ENCODE assay signal across 22 cellular contexts in genomic region chr6:110858562-110859214, GRCh38. TPM values are rescaled to one million over a fixed set of nuclear protein-coding genes. Genes with fewer than 3 reads are reported as not detected.
DNase-seq lines count a peak whose midpoint lies in the region; ATAC-seq and TF ChIP-seq lines count a peak whose summit lies in the region.
"Had no signal": no experiment of that assay in that cellular context is flagged by ENCODE, and none has a peak within 500 bp of the region (broad histone marks: within the 10 kb centered on the region; RNA-seq: fewer than 3 reads in every experiment).

No MANE protein-coding gene starts in this region.

- H3K4me1 Mint-ChIP-seq in T-helper 2 cell treated with Interferon-gamma antibody and Interleukin-4, amounts not matched to agents 5 μg/mL and 100 μg/mL, for 36 hours (ENCODE audit: low read depth), result peaks cover 4% of the 10 kb centered on the region
- H3K4me1 Mint-ChIP-seq: mesothelial cell of epicardium had no signal

- peak overlapping the region; percentile 60 for H3K27ac Mint-ChIP-seq in T-helper 2 cell treated with Interferon-gamma antibody and Interleukin-4, amounts not matched to agents 5 μg/mL and 100 μg/mL, for 36 hours
- H3K27ac Mint-ChIP-seq: mesothelial cell of epicardium had no signal

- H3K27ac ChIP-seq in Panc1 (ENCODE audit: low read length), result no peak overlapping the region
- peak overlapping the region in 7 of 8 donors; percentile 33 to 90 (median 75) for H3K27ac ChIP-seq in spleen
- H3K27ac ChIP-seq in dorsolateral prefrontal cortex, result no peak overlapping the region
- H3K27ac ChIP-seq: epithelial cell of prostate had no signal

- H3K36me3 Mint-ChIP-seq in T-helper 2 cell treated with Interferon-gamma antibody and Interleukin-4, amounts not matched to agents 5 μg/mL and 100 μg/mL, for 36 hours (ENCODE audit: low read depth), result peaks cover 3% of the 10 kb centered on the region
- H3K36me3 Mint-ChIP-seq: mesothelial cell of epicardium; natural killer cell treated with Interleukin-12 subunit alpha and Interleukin-12 subunit beta and Interleukin-15 and Interleukin-18, amount 100 ng/mL, for 72 hours; T-cell had no signal

- 81 to 93% (median 90%) methylated on average over 22 to 31 of the region's 31 CpGs for WGBS in spleen, 5 donors

- no peaks in the 10 kb centered on the region for H3K9me3 Mint-ChIP-seq in T-helper 2 cell treated with Interferon-gamma antibody and Interleukin-4, amounts not matched to agents 5 μg/mL and 100 μg/mL, for 36 hours
- H3K9me3 Mint-ChIP-seq: mesothelial cell of epicardium; natural killer cell treated with Interleukin-12 subunit alpha and Interleukin-12 subunit beta and Interleukin-15 and Interleukin-18, amount 100 ng/mL, for 72 hours; T-cell had no signal

- no peaks in the 10 kb centered on the region for H3K4me1 ChIP-seq in Panc1 (ENCODE audit: control insufficient read depth, insufficient read depth, low read length)
- peaks cover 0 to 21% (median 4%) of the 10 kb centered on the region in 6 donors for H3K4me1 ChIP-seq in spleen

- no TSS peak for BruUV-seq in Panc1 (replicated peaks; lab: Mats Ljungman, UMichigan)

- H3K36me3 ChIP-seq in Panc1 (ENCODE audit: control insufficient read depth, insufficient read depth, low read length), result no peaks in the 10 kb centered on the region
- no peaks in the 10 kb centered on the region for H3K36me3 ChIP-seq in spleen

- intact Hi-C loops in Panc1 (cut with micrococcal nuclease; ENCODE audit: unreplicated experiment), result no loop called here
- intact Hi-C loops in spleen (cut with DNase I; ENCODE audit: low total_unique reads), result no loop called here
- intact Hi-C loops in dorsolateral prefrontal cortex (cut with DNase I), result no loop called here

- no peak overlapping the region for H3K4me3 Mint-ChIP-seq in T-helper 2 cell treated with Interferon-gamma antibody and Interleukin-4, amounts not matched to agents 5 μg/mL and 100 μg/mL, for 36 hours
- H3K4me3 Mint-ChIP-seq: mesothelial cell of epicardium; natural killer cell treated with Interleukin-12 subunit alpha and Interleukin-12 subunit beta and Interleukin-15 and Interleukin-18, amount 100 ng/mL, for 72 hours had no signal

- ATAC-seq in Panc1 (0 out of 2 replicates have a peak, but pooled peaks have one; percentile 36), left lobe of liver (no peak)
- ATAC-seq: PC-3 had no signal

- H3K9me3 ChIP-seq in Panc1 (ENCODE audit: control insufficient read depth, insufficient read depth, low read depth, low read length), result no peaks in the 10 kb centered on the region
- H3K9me3 ChIP-seq in spleen, result no peaks in the 10 kb centered on the region

- POLR2A ChIA-PET in Panc1 (lab: Charles Lee), result no interaction called here

- H3K4me3 ChIP-seq in Panc1 (ENCODE audit: low read depth in 2 of 2, low read length in 2 of 2), result no peak overlapping the region
- H3K4me3 ChIP-seq in spleen, result peak overlapping the region in 4 of 8 donors; percentile 11 to 56 (median 14)
- H3K4me3 ChIP-seq in dorsolateral prefrontal cortex, result no peak overlapping the region
- H3K4me3 ChIP-seq: K562 had no signal

- CTCF ChIA-PET in Panc1 (lab: Charles Lee), result no interaction called here

- H3K27me3 ChIP-seq in Panc1 (ENCODE audit: control insufficient read depth, insufficient read depth, low read length), result no peaks in the 10 kb centered on the region
- H3K27me3 ChIP-seq in spleen (replicated peaks in 1 of 7), result no peaks in the 10 kb centered on the region
- H3K27me3 ChIP-seq in dorsolateral prefrontal cortex, result no peaks in the 10 kb centered on the region

- DNase-seq in T-helper 2 cell treated with Interferon-gamma antibody and Interleukin-4, amounts not matched to agents 5 μg/mL and 100 μg/mL, for 36 hours (ENCODE audit: low spot score), result no peak
- no peak for DNase-seq in T-helper 2 cell
- DNase-seq in Panc1 (ENCODE audit: low read depth, low spot score), result no peak
- peak; percentile 47 for DNase-seq in left lobe of liver (ENCODE audit: low spot score)
- DNase-seq in spleen, result peak; percentile 81
- DNase-seq in UCSD-AML1 (lab: John Stamatoyannopoulos, UW; ENCODE audit: unreplicated experiment), result no peak
- no peak for DNase-seq in dorsolateral prefrontal cortex
- no peak for DNase-seq in DMS153 treated with DMSO at 0.1 percent for 48 hours (lab: John Stamatoyannopoulos, UW; ENCODE audit: unreplicated experiment)
- DNase-seq: 8988T; activated CD8-positive, alpha-beta memory T cell treated with anti-CD3 and anti-CD28 coated beads, Interleukin-2, amount 50 U/mL, for 4 hours; DMS153; NCI-H1436 treated with DMSO at 0.1 percent for 48 hours; NCI-H510A treated with DMSO at 0.1 percent for 48 hours; PC-3; right cardiac atrium; SHP77 treated with DMSO at 0.1 percent for 48 hours; stimulated activated CD4-positive, alpha-beta T cell treated with anti-CD3 and anti-CD28 coated beads, Interleukin-15, amount 100 ng/mL, for 24 hours had no signal

- in situ Hi-C loops in Panc1 (cut with HindIII; ENCODE audit: low pct_unique_long_range_greater_than_20kb, low sequenced_read_pairs), result no loop called here

- TF ChIP-seq POLR2A in spleen (IDR thresholded peaks at IDR 0.05), result no peak

- H3K27me3 Mint-ChIP-seq in T-helper 2 cell treated with Interferon-gamma antibody and Interleukin-4, amounts not matched to agents 5 μg/mL and 100 μg/mL, for 36 hours (ENCODE audit: low read depth), result peaks cover 2% of the 10 kb centered on the region
- H3K27me3 Mint-ChIP-seq: natural killer cell treated with Interleukin-12 subunit alpha and Interleukin-12 subunit beta and Interleukin-15 and Interleukin-18, amount 100 ng/mL, for 72 hours; T-cell had no signal

- TF ChIP-seq CTCF in Panc1 (IDR thresholded peaks at IDR 0.05), result no peak
- TF ChIP-seq CTCF in spleen (IDR thresholded peaks at IDR 0.05 in 8 of 11, conservative IDR thresholded peaks at IDR 0.05 in 3 of 11), result no peak
- TF ChIP-seq CTCF in dorsolateral prefrontal cortex (IDR thresholded peaks at IDR 0.05 in 54 of 56, conservative IDR thresholded peaks at IDR 0.05 in 2 of 56; ENCODE audit: low read depth in 1 of 56, partially characterized antibody in 56 of 56), result no peak

RNA-seq across cellular contexts. Expression of gene AMD1, which starts 15.9 kb away (rescaled TPM):
- total RNA-seq in Panc1 (2021; ENCODE audit: unreplicated experiment) (81.7 TPM), left lobe of liver (14.3 TPM), spleen (100 to 1,000 TPM in 1 of 7 donors, 10 to 100 TPM in 6; 44.8 to 102 (median 64.0) TPM), dorsolateral prefrontal cortex (100 to 1,000 TPM in 69 of 120 experiments, 10 to 100 TPM in 51; 51.8 to 156 (median 104) TPM)
- 31.5 TPM for polyA plus RNA-seq in Panc1 (2012; ENCODE audit: insufficient read length)
- 10 to 100 TPM; 20.7 to 44.9 (median 31.4) TPM for polyA plus RNA-seq in spleen

RNA-seq across cellular contexts. Expression of gene CDK19, which starts 43.4 kb away (rescaled TPM):
- total RNA-seq in Panc1 (2021; ENCODE audit: unreplicated experiment) (48.4 TPM), left lobe of liver (6.9 TPM), spleen (10 to 100 TPM; 19.0 to 29.8 (median 24.2) TPM), dorsolateral prefrontal cortex (100 to 1,000 TPM in 6 of 120 experiments, 10 to 100 TPM in 114; 35.3 to 155 (median 56.4) TPM)
- polyA plus RNA-seq in Panc1 (2012; ENCODE audit: insufficient read length), result 22.3 TPM
- polyA plus RNA-seq in spleen, result 1 to 10 TPM; 7.9 to 9.3 (median 8.4) TPM

Comparison
In these comparisons a context has a peak if more than half of its experiments do, and no peak if none do; other contexts are left out.
1. DNase-seq: peak in left lobe of liver (single experiment) and spleen (single experiment); none in T-helper 2 cell treated with Interferon-gamma antibody and Interleukin-4, amounts not matched to agents 5 μg/mL and 100 μg/mL, for 36 hours (single experiment), T-helper 2 cell (0 of 5), Panc1 (single experiment), UCSD-AML1 (single experiment), dorsolateral prefrontal cortex (0 of 10) and DMS153 treated with DMSO at 0.1 percent for 48 hours (single experiment).
2. H3K27ac ChIP-seq: peak in spleen (7 of 8); none in Panc1 (single experiment) and dorsolateral prefrontal cortex (0 of 59).